ENCODE assay signal across 1 cellular context in the genomic region with DNA sequence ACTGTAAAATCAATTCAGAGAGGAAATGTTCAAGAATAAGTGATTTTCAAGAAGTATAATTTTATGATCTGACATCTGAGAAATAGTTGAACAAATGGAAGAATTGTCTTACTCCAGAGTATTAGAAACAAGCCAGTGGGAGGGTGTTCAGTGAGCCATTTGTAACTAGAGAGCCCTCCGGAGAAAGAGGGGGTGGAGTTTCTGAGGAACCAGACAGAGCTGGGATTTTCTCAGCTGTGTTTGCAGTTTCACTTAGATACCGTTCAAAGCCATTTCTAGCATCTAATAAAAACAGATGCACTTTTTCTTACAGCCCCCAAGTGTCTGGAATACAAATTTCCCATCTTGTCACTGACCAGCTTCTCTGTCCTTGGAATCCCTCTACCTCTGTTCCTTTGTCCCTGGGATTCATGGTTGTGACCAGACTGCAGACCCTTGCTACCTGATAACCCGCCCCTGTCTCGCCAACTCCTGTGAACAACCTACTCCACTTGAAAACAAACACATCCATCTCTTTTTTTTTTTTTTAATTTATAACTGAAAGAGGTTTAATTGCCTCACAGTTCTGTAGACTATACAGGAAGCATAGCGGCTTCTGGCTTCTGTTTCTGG.
TF ChIP-seq lines count a peak whose summit lies in the region.

No MANE protein-coding gene starts in this region.

TF ChIP-seq in K562, 482 proteins besides CTCF, POLR2A, EP300 and RAD21 (continued from another document):
- TF ChIP-seq MLLT1 (IDR thresholded peaks at IDR 0.05) (no peak), ZNF589 (CRISPR knock-in tag; IDR thresholded peaks at IDR 0.05; ENCODE audit: low read depth) (no peak), CBX3 (IDR thresholded peaks at IDR 0.05; ENCODE audit: borderline replicate concordance in 1 of 2, low read length in 2 of 2) (no peak), TAF7 (tag; IDR thresholded peaks at IDR 0.05) (no peak), ZNF175 (CRISPR knock-in tag; IDR thresholded peaks at IDR 0.05; ENCODE audit: low read depth) (no peak), ZC3H8 (IDR thresholded peaks at IDR 0.05) (no peak), ID3 (CRISPR knock-in tag; IDR thresholded peaks at IDR 0.05) (no peak), ID3 (tag; IDR thresholded peaks at IDR 0.05) (no peak), HSF4 (CRISPR knock-in tag; IDR thresholded peaks at IDR 0.05; ENCODE audit: borderline replicate concordance) (no peak), SRSF1 (IDR thresholded peaks at IDR 0.05; ENCODE audit: low read depth, low read length) (no peak), RUNX1 (IDR thresholded peaks at IDR 0.05; ENCODE audit: low read depth) (no peak), HINFP (tag; conservative IDR thresholded peaks at IDR 0.05; ENCODE audit: low read depth) (no peak), ILK (tag; IDR thresholded peaks at IDR 0.05; ENCODE audit: borderline replicate concordance, low read depth) (no peak)
- TF ChIP-seq, protein P1, sequence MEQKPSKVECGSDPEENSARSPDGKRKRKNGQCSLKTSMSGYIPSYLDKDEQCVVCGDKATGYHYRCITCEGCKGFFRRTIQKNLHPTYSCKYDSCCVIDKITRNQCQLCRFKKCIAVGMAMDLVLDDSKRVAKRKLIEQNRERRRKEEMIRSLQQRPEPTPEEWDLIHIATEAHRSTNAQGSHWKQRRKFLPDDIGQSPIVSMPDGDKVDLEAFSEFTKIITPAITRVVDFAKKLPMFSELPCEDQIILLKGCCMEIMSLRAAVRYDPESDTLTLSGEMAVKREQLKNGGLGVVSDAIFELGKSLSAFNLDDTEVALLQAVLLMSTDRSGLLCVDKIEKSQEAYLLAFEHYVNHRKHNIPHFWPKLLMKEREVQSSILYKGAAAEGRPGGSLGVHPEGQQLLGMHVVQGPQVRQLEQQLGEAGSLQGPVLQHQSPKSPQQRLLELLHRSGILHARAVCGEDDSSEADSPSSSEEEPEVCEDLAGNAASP (IDR thresholded peaks at IDR 0.05) = no peak
- TF ChIP-seq, protein P2, sequence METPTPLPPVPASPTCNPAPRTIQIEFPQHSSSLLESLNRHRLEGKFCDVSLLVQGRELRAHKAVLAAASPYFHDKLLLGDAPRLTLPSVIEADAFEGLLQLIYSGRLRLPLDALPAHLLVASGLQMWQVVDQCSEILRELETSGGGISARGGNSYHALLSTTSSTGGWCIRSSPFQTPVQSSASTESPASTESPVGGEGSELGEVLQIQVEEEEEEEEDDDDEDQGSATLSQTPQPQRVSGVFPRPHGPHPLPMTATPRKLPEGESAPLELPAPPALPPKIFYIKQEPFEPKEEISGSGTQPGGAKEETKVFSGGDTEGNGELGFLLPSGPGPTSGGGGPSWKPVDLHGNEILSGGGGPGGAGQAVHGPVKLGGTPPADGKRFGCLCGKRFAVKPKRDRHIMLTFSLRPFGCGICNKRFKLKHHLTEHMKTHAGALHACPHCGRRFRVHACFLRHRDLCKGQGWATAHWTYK (CRISPR knock-in tag; IDR thresholded peaks at IDR 0.05) = no peak
- TF ChIP-seq, protein P3, sequence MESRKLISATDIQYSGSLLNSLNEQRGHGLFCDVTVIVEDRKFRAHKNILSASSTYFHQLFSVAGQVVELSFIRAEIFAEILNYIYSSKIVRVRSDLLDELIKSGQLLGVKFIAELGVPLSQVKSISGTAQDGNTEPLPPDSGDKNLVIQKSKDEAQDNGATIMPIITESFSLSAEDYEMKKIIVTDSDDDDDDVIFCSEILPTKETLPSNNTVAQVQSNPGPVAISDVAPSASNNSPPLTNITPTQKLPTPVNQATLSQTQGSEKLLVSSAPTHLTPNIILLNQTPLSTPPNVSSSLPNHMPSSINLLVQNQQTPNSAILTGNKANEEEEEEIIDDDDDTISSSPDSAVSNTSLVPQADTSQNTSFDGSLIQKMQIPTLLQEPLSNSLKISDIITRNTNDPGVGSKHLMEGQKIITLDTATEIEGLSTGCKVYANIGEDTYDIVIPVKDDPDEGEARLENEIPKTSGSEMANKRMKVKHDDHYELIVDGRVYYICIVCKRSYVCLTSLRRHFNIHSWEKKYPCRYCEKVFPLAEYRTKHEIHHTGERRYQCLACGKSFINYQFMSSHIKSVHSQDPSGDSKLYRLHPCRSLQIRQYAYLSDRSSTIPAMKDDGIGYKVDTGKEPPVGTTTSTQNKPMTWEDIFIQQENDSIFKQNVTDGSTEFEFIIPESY (CRISPR knock-in tag; IDR thresholded peaks at IDR 0.05) = no peak
TF ChIP-seq in K562: peak in this region for 0.
